Comparison of ENCODE assay signal across 9 cellular contexts in the genomic region with DNA sequence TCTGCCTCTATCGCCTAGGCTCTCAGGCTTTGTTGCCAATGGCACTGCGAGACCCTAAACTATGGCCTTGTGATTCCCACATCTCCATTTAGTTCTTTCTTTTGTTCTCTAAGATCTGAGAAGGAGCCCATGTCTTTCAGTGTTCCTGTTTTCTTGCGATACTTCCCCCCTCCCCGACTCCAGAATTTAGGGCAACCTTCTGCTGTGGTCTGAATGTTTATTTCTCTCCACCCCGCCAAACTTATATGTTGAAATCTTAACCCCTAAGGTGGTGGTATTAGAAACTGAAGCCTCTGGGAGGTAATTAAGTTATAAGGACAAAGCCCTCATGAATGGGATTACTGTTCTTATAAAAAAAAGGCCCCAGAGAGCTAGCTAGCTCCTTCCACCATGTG. TPM values are rescaled to one million over a fixed set of nuclear protein-coding genes. Genes with fewer than 3 reads are reported as not detected.
DNase-seq lines count a peak whose midpoint lies in the region; ATAC-seq and TF ChIP-seq lines count a peak whose summit lies in the region.
"Had no signal": no experiment of that assay in that cellular context is flagged by ENCODE, and none has a peak within 500 bp of the region (broad histone marks: within the 10 kb centered on the region; RNA-seq: fewer than 3 reads in every experiment).

No MANE protein-coding gene starts in this region.

- peaks cover 5% of the 10 kb centered on the region for H3K9me3 Mint-ChIP-seq in CD8-positive, alpha-beta T cell
- no peaks in the 10 kb centered on the region for H3K9me3 Mint-ChIP-seq in dendritic cell treated with granulocyte-macrophage colony-stimulating factor and Interleukin-4, amounts not matched to agents 40 ng/mL and 50 ng/mL, for 4 days

- peak overlapping the region; percentile 43 for H3K27ac ChIP-seq in CD8-positive, alpha-beta T cell (ENCODE audit: low read depth, low read length)

- peaks cover 18% of the 10 kb centered on the region for H3K4me1 ChIP-seq in CD8-positive, alpha-beta T cell (ENCODE audit: insufficient read depth, low read length)
- H3K4me1 ChIP-seq in neuron (ENCODE audit: insufficient read depth, low read length): peaks cover 20% of the 10 kb centered on the region

- H3K27me3 ChIP-seq in CD8-positive, alpha-beta T cell (ENCODE audit: insufficient read depth, low read length): no peaks in the 10 kb centered on the region
- H3K27me3 ChIP-seq in neuron (ENCODE audit: insufficient read depth, low read length): no peaks in the 10 kb centered on the region

- H3K27ac Mint-ChIP-seq in CD8-positive, alpha-beta T cell: peak overlapping the region; percentile 94
- peak overlapping the region; percentile 99 for H3K27ac Mint-ChIP-seq in dendritic cell treated with granulocyte-macrophage colony-stimulating factor and Interleukin-4, amounts not matched to agents 40 ng/mL and 50 ng/mL, for 4 days

- H3K36me3 ChIP-seq in CD8-positive, alpha-beta T cell (ENCODE audit: insufficient read depth, low read length): no peaks in the 10 kb centered on the region
- H3K36me3 ChIP-seq in neuron (ENCODE audit: insufficient read depth, low read length): no peaks in the 10 kb centered on the region

- no peaks in the 10 kb centered on the region for H3K36me3 Mint-ChIP-seq in CD8-positive, alpha-beta T cell
- H3K36me3 Mint-ChIP-seq in dendritic cell treated with granulocyte-macrophage colony-stimulating factor and Interleukin-4, amounts not matched to agents 40 ng/mL and 50 ng/mL, for 4 days (ENCODE audit: low read depth): no peaks in the 10 kb centered on the region

- no peaks in the 10 kb centered on the region for H3K9me3 ChIP-seq in CD8-positive, alpha-beta T cell (ENCODE audit: low read length)
- no peaks in the 10 kb centered on the region for H3K9me3 ChIP-seq in neuron (ENCODE audit: low read length)

- H3K27me3 Mint-ChIP-seq in CD8-positive, alpha-beta T cell (ENCODE audit: low read depth): no peaks in the 10 kb centered on the region
- H3K27me3 Mint-ChIP-seq in dendritic cell treated with granulocyte-macrophage colony-stimulating factor and Interleukin-4, amounts not matched to agents 40 ng/mL and 50 ng/mL, for 4 days: no peaks in the 10 kb centered on the region

- no peak for TF ChIP-seq CTCF in CD8-positive, alpha-beta T cell (IDR thresholded peaks at IDR 0.05)

- POLR2A ChIA-PET in CD8-positive, alpha-beta T cell (lab: Charles Lee): interaction anchor here (0.9 to 2.0 kb wide), 4 partner anchors 10 to 162 kb away, joined by 3 to 10 read pairs (median 6); a partner anchor contains a TSS

- intact Hi-C loops in CD8-positive, alpha-beta T cell (cut with DNase I, micrococcal nuclease): loop anchor here (1.0 to 5.0 kb wide), 7 partner anchors 59 to 745 kb away; a partner anchor contains a TSS
- intact Hi-C loops in dendritic cell treated with granulocyte-macrophage colony-stimulating factor and Interleukin-4, amounts not matched to agents 40 ng/mL and 50 ng/mL, for 4 days (cut with micrococcal nuclease): loop anchor here (5.0 kb wide), 3 partner anchors 65 to 160 kb away; a partner anchor contains a TSS

- no peak for ATAC-seq in CD8-positive, alpha-beta T cell
- ATAC-seq in HG02571 (IDR thresholded peaks at IDR 0.05; ENCODE audit: unreplicated experiment) (no peak), HG03097 (IDR thresholded peaks at IDR 0.05; ENCODE audit: low FRiP score, unreplicated experiment) (no peak), HG03571 (IDR thresholded peaks at IDR 0.05; ENCODE audit: unreplicated experiment) (no peak)

- H3K4me3 ChIP-seq in CD8-positive, alpha-beta T cell (ENCODE audit: low read depth, low read length): peak overlapping the region; percentile 32
- peak overlapping the region; percentile 47 for H3K4me3 ChIP-seq in neuron (ENCODE audit: low read length)

- peak overlapping the region; percentile 86 for H3K4me3 Mint-ChIP-seq in CD8-positive, alpha-beta T cell
- peak overlapping the region; percentile 77 for H3K4me3 Mint-ChIP-seq in dendritic cell treated with granulocyte-macrophage colony-stimulating factor and Interleukin-4, amounts not matched to agents 40 ng/mL and 50 ng/mL, for 4 days

- no peak for DNase-seq in CD8-positive, alpha-beta T cell
- DNase-seq in NCI-H82 (lab: John Stamatoyannopoulos, UW): peak; percentile 88
- DNase-seq in NCI-H345 treated with DMSO at 0.1 percent for 48 hours (lab: John Stamatoyannopoulos, UW; ENCODE audit: unreplicated experiment): no peak

- H2AFZ ChIP-seq in neuron (ENCODE audit: low read depth, low read length): peak overlapping the region; percentile 26

- CTCF ChIA-PET in CD8-positive, alpha-beta T cell (lab: Charles Lee): no interaction called here

- peaks cover 30% of the 10 kb centered on the region for H3K4me1 Mint-ChIP-seq in CD8-positive, alpha-beta T cell (ENCODE audit: low read depth)
- H3K4me1 Mint-ChIP-seq in dendritic cell treated with granulocyte-macrophage colony-stimulating factor and Interleukin-4, amounts not matched to agents 40 ng/mL and 50 ng/mL, for 4 days (ENCODE audit: low read depth): peaks cover 48% of the 10 kb centered on the region

RNA-seq across cellular contexts. Expression of a gene that starts 6.4 kb away (rescaled TPM):
- not detected for total RNA-seq in CD8-positive, alpha-beta T cell
- total RNA-seq: Right ventricle myocardium superior had no signal
